ENCODE assay signal across 8 cellular contexts in genomic region chr10:49538381-49539319, GRCh38.
DNase-seq lines count a peak whose midpoint lies in the region; ATAC-seq and TF ChIP-seq lines count a peak whose summit lies in the region.

Gene ERCC6 (minus strand): TSS chr10:49539121.

- no peaks in the 10 kb centered on the region for H3K27me3 ChIP-seq in OCI-LY3 (ENCODE audit: low read depth, low read length)

- H3K4me1 ChIP-seq in OCI-LY3 (ENCODE audit: low read length): peaks cover 41% of the 10 kb centered on the region

- peak; percentile 91 for DNase-seq in DMS 273 treated with DMSO at 0.1 percent for 48 hours (lab: John Stamatoyannopoulos, UW)
- peak; percentile 86 for DNase-seq in HuH-7.5 (ENCODE audit: low spot score)
- DNase-seq in activated T-cell treated with anti-CD3 and anti-CD28 coated beads for 1 hour (ENCODE audit: low read depth): peak; percentile 95
- DNase-seq in epidermal melanocyte (ENCODE audit: insufficient read length, low spot score): peak; percentile 94
- peak; percentile 95 for DNase-seq in middle frontal gyrus (ENCODE audit: extremely low spot score, low spot score)
- DNase-seq in stimulated activated CD8-positive, alpha-beta memory T cell treated with anti-CD3 and anti-CD28 coated beads, Interleukin-2, amount 100 ng/mL, for 1 hour (ENCODE audit: low read depth in 2 of 2): peak; percentile 88 to 94

- no peaks in the 10 kb centered on the region for H3K9me3 ChIP-seq in OCI-LY3 (ENCODE audit: insufficient read depth, low read length)

- no peak for TF ChIP-seq CTCF in OCI-LY3 (IDR thresholded peaks at IDR 0.05; ENCODE audit: low read depth, low read length)

- peak within 1 kb of the TSS; percentile 78 for H3K9ac ChIP-seq in OCI-LY3 (ENCODE audit: low read length)

- H3K79me2 ChIP-seq in OCI-LY3 (ENCODE audit: low read length): peaks cover 36% of the 10 kb centered on the region

- H4K20me1 ChIP-seq in OCI-LY3 (ENCODE audit: insufficient read depth, low read length): no peaks in the 10 kb centered on the region

- peak within 1 kb of the TSS; percentile 72 for H3K27ac ChIP-seq in OCI-LY3 (ENCODE audit: low read length)

- H3K4me2 ChIP-seq in OCI-LY3 (ENCODE audit: low read length): peak within 1 kb of the TSS; percentile 99

- peak within 1 kb of the TSS; percentile 99 for H3K4me3 ChIP-seq in OCI-LY3 (ENCODE audit: low read length)

- H3K36me3 ChIP-seq in OCI-LY3 (replicated peaks; ENCODE audit: low read depth, low read length): no peaks in the 10 kb centered on the region

- peak within 1 kb of the TSS; percentile 86 for H2AFZ ChIP-seq in OCI-LY3 (ENCODE audit: low read depth, low read length)

- peak; percentile 86 for ATAC-seq in GM21528 (IDR thresholded peaks at IDR 0.05; ENCODE audit: low FRiP score, unreplicated experiment)

Comparison
In these comparisons a context has a peak if more than half of its experiments do, and no peak if none do; other contexts are left out.
1. Peak in every context shown above with its lines: DNase-seq, ATAC-seq, H3K4me3 ChIP-seq and H3K27ac ChIP-seq.